Comparison of ENCODE assay signal across 1 cellular context in the genomic region with DNA sequence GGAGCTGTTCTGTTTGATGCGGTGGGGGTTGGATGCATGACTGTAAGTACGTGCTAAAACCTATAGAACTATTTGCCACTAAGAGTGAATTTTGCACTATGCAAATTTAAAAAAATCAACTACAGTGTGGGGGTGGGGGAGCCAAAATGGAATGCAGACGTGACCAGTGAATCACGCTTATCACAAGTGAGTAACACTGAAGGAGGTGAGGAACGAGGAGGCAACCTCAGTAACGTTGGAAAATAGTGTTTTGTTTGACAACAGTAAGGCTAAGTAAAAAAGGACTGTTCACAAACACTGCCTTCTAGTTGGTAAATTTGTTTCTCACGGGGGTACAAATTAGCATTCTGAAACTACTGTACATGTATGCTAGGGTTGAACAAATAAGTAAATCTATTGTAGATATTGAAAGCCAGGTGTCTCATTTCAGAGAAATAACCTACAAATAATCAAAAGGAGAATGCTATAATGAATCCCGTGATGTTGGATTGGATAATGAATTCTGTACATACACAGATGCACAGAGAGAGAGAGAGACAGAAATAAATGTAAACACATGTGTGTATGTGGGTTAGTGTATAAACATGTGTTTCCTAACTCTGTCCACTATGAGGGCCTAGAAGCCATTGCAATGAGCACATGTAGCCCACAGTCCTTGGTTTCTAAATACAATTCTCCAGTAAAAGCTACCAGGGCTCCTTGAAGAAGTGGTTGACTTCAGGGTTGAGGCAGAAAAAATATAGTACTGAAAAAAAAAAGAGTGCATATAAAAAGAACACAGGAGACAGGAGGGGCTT.
TF ChIP-seq lines count a peak whose summit lies in the region.

No MANE protein-coding gene starts in this region.

TF ChIP-seq in SK-N-SH, 30 proteins besides CTCF, POLR2A, EP300 and RAD21:
- TF ChIP-seq GATA2 (CRISPR knock-in tag; IDR thresholded peaks at IDR 0.05), result no peak
- TF ChIP-seq, protein P1, sequence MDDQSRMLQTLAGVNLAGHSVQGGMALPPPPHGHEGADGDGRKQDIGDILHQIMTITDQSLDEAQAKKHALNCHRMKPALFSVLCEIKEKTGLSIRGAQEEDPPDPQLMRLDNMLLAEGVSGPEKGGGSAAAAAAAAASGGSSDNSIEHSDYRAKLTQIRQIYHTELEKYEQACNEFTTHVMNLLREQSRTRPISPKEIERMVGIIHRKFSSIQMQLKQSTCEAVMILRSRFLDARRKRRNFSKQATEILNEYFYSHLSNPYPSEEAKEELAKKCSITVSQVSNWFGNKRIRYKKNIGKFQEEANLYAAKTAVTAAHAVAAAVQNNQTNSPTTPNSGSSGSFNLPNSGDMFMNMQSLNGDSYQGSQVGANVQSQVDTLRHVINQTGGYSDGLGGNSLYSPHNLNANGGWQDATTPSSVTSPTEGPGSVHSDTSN (IDR thresholded peaks at IDR 0.05), result no peak
- no peak for TF ChIP-seq POLR2AphosphoS5 (IDR thresholded peaks at IDR 0.05; ENCODE audit: low read depth, low read length)
- no peak for TF ChIP-seq NRF1 (IDR thresholded peaks at IDR 0.05; ENCODE audit: low read depth, low read length)
- TF ChIP-seq FOXM1 (IDR thresholded peaks at IDR 0.05; ENCODE audit: low read depth), result no peak
- TF ChIP-seq SIN3A (IDR thresholded peaks at IDR 0.05; ENCODE audit: borderline replicate concordance, low read depth, low read length), result no peak
- no peak for TF ChIP-seq RXRA (IDR thresholded peaks at IDR 0.05; ENCODE audit: borderline replicate concordance, low read depth)
- TF ChIP-seq, protein P2, sequence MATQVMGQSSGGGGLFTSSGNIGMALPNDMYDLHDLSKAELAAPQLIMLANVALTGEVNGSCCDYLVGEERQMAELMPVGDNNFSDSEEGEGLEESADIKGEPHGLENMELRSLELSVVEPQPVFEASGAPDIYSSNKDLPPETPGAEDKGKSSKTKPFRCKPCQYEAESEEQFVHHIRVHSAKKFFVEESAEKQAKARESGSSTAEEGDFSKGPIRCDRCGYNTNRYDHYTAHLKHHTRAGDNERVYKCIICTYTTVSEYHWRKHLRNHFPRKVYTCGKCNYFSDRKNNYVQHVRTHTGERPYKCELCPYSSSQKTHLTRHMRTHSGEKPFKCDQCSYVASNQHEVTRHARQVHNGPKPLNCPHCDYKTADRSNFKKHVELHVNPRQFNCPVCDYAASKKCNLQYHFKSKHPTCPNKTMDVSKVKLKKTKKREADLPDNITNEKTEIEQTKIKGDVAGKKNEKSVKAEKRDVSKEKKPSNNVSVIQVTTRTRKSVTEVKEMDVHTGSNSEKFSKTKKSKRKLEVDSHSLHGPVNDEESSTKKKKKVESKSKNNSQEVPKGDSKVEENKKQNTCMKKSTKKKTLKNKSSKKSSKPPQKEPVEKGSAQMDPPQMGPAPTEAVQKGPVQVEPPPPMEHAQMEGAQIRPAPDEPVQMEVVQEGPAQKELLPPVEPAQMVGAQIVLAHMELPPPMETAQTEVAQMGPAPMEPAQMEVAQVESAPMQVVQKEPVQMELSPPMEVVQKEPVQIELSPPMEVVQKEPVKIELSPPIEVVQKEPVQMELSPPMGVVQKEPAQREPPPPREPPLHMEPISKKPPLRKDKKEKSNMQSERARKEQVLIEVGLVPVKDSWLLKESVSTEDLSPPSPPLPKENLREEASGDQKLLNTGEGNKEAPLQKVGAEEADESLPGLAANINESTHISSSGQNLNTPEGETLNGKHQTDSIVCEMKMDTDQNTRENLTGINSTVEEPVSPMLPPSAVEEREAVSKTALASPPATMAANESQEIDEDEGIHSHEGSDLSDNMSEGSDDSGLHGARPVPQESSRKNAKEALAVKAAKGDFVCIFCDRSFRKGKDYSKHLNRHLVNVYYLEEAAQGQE (IDR thresholded peaks at IDR 0.05; ENCODE audit: low read depth, low read length), result no peak
- TF ChIP-seq MXI1 (IDR thresholded peaks at IDR 0.05; ENCODE audit: low read depth, low read length), result no peak
- no peak for TF ChIP-seq YY1 (IDR thresholded peaks at IDR 0.05; ENCODE audit: low read depth)
- TF ChIP-seq, protein P3, sequence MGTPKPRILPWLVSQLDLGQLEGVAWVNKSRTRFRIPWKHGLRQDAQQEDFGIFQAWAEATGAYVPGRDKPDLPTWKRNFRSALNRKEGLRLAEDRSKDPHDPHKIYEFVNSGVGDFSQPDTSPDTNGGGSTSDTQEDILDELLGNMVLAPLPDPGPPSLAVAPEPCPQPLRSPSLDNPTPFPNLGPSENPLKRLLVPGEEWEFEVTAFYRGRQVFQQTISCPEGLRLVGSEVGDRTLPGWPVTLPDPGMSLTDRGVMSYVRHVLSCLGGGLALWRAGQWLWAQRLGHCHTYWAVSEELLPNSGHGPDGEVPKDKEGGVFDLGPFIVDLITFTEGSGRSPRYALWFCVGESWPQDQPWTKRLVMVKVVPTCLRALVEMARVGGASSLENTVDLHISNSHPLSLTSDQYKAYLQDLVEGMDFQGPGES (IDR thresholded peaks at IDR 0.05; ENCODE audit: low read depth, low read length), result no peak
